Comparison of ENCODE assay signal across 1 cellular context in genomic region chr13:106381083-106381482, GRCh38.
TF ChIP-seq lines count a peak whose summit lies in the region.

No MANE protein-coding gene starts in this region.

TF ChIP-seq in HepG2, 621 proteins besides CTCF, POLR2A, EP300 and RAD21 (continued from another document):
- TF ChIP-seq PBX3 (CRISPR knock-in tag; IDR thresholded peaks at IDR 0.05; ENCODE audit: borderline replicate concordance) (no peak), LCORL (IDR thresholded peaks at IDR 0.05) (no peak), LCORL (CRISPR knock-in tag; IDR thresholded peaks at IDR 0.05) (no peak), NCOA5 (CRISPR knock-in tag; IDR thresholded peaks at IDR 0.05) (no peak)
